Comparison of ENCODE assay signal across 2 cellular contexts in the genomic region with DNA sequence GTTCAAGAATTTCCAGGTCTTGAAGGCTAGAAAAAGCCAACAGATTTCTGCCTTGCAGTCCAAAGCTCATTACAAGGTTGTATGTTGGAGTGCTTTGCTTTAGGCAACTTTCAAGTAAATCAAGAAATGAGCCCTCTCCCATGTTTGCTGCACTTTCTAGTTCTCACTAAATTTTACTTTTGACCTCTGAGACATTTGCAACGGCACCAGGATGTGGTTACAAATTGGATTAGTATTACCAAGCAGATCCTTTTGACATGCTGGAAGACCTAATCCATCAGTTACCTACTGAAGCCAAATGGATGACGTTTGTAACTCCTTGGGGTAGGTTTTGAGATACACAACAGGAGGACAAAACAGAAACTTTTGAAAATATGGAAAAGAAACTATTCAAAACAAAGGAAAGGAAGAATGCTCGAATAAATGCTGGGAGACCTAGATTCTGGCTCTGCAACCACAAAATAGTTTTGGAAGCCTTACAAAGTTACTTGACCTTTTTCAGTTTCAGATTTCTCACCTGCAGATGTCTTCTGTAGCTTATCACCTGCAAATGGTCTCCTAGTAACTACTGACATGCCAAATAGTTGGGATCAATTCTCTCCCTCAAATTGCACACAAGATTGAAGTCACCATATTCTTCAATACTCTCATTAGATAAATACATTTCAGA.
TF ChIP-seq lines count a peak whose summit lies in the region.

No MANE protein-coding gene starts in this region.

TF ChIP-seq in GM23338, 12 proteins besides CTCF, POLR2A, EP300 and RAD21:
- TF ChIP-seq ZNF114 (CRISPR knock-in tag; IDR thresholded peaks at IDR 0.05) (peak; percentile 8; the same call in 1 of the 2 replicates), STAT1 (IDR thresholded peaks at IDR 0.05; ENCODE audit: unreplicated experiment) (no peak)

TF ChIP-seq in H1, 55 proteins besides CTCF, POLR2A, EP300 and RAD21:
- TF ChIP-seq TAF7 (optimal IDR thresholded peaks at IDR 0.05; ENCODE audit: borderline replicate concordance, low read depth, low read length) (no peak), RNF2 (IDR thresholded peaks at IDR 0.05; ENCODE audit: borderline replicate concordance, low read depth, low read length, missing control alignments, poor library complexity, severe bottlenecking) (no peak), ASH2L (IDR thresholded peaks at IDR 0.05; ENCODE audit: low read length) (no peak), MAFK (IDR thresholded peaks at IDR 0.05; ENCODE audit: low read depth, low read length) (no peak), ZNF274 (IDR thresholded peaks at IDR 0.05; ENCODE audit: borderline replicate concordance, extremely low read depth, low read length) (no peak), RFX5 (IDR thresholded peaks at IDR 0.05; ENCODE audit: borderline replicate concordance, low read depth, low read length) (no peak), RXRA (IDR thresholded peaks at IDR 0.05; ENCODE audit: insufficient read depth, low read depth, low read length) (no peak), TCF12 (IDR thresholded peaks at IDR 0.05; ENCODE audit: low read depth, low read length) (no peak), KDM5A (IDR thresholded peaks at IDR 0.05; ENCODE audit: low read length) (no peak), POU5F1 (IDR thresholded peaks at IDR 0.05; ENCODE audit: low read depth, low read length) (no peak), CEBPB (IDR thresholded peaks at IDR 0.05; ENCODE audit: low read depth, low read length) (no peak), EGR1 (IDR thresholded peaks at IDR 0.05; ENCODE audit: borderline replicate concordance, low read depth, low read length) (no peak), CREB1 (IDR thresholded peaks at IDR 0.05) (no peak), SP4 (IDR thresholded peaks at IDR 0.05; ENCODE audit: low read length) (no peak), SIN3A (conservative IDR thresholded peaks at IDR 0.05 in 1 of 2, IDR thresholded peaks at IDR 0.05 in 1 of 2; ENCODE audit: low read depth in 1 of 2, low read length in 2 of 2) (no peak), BCL11A (IDR thresholded peaks at IDR 0.05; ENCODE audit: low read depth in 2 of 2, low read length in 2 of 2) (no peak), CHD2 (IDR thresholded peaks at IDR 0.05; ENCODE audit: low read length) (no peak), TBP (IDR thresholded peaks at IDR 0.05; ENCODE audit: low read depth, low read length) (no peak)
- TF ChIP-seq, protein P1, sequence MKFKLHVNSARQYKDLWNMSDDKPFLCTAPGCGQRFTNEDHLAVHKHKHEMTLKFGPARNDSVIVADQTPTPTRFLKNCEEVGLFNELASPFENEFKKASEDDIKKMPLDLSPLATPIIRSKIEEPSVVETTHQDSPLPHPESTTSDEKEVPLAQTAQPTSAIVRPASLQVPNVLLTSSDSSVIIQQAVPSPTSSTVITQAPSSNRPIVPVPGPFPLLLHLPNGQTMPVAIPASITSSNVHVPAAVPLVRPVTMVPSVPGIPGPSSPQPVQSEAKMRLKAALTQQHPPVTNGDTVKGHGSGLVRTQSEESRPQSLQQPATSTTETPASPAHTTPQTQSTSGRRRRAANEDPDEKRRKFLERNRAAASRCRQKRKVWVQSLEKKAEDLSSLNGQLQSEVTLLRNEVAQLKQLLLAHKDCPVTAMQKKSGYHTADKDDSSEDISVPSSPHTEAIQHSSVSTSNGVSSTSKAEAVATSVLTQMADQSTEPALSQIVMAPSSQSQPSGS (IDR thresholded peaks at IDR 0.05; ENCODE audit: low read length) = no peak
